Comparison of ENCODE assay signal across 8 cellular contexts in the genomic region with DNA sequence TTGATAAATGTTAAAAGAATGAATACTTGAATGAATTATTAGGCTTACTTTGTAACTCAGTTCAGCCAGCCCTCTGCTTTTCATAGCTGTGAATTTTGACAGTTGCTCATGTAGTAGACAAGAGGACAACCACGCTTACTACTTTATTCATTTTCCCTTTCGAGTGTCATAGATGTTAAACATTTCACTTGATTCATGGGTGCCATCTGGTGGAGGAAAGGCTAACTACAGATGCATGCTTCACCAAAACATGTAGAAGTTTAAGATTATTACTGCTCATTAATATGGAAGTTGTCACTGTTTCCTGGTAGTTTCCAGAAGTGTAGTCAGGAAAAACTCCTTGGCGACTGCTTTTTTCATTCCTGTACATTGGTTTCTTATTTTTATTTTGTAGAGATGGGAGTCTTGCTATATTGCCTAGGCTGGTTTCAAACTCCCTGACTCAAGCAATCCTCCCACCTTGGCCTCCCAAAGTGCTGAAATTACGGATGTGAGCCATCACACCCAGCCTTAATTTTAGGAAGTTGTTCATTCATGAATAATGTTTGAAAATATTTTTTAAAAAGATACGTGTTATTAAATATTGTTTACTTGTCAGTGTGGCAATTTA.
A peak's percentile ranks its signal among the peaks of the same experiment; 100 is the strongest.
DNase-seq lines count a peak whose midpoint lies in the region; ATAC-seq and TF ChIP-seq lines count a peak whose summit lies in the region.

No MANE protein-coding gene starts in this region.

- ATAC-seq in GM19035 (IDR thresholded peaks at IDR 0.05; ENCODE audit: unreplicated experiment) (peak; percentile 96), HG03196 (IDR thresholded peaks at IDR 0.05; ENCODE audit: unreplicated experiment) (peak; percentile 85)

- peak; percentile 86 for DNase-seq in choroid plexus epithelial cell (ENCODE audit: low read depth)
- DNase-seq in lung microvascular endothelial cell (ENCODE audit: low read depth in 2 of 2), result peak; percentile 77 to 79
- DNase-seq in stimulated activated CD8-positive, alpha-beta memory T cell treated with anti-CD3 and anti-CD28 coated beads, Interleukin-2, amount 100 ng/mL, for 48 hours (ENCODE audit: low read depth in 2 of 2), result peak; percentile 22 to 30
- no peak for DNase-seq in DMS53 treated with DMSO at 0.1 percent for 48 hours (lab: John Stamatoyannopoulos, UW; ENCODE audit: unreplicated experiment)

- H3K4me3 ChIP-seq in WI38 (ENCODE audit: low read depth, low read length), result no peak overlapping the region
- no peak overlapping the region for H3K4me3 ChIP-seq in choroid plexus epithelial cell (ENCODE audit: low read depth, low read length)

- no peak overlapping the region for H3K27ac ChIP-seq in 22Rv1

- peak; percentile 82 for TF ChIP-seq CTCF in 22Rv1 (IDR thresholded peaks at IDR 0.05)
- TF ChIP-seq CTCF in WI38 (IDR thresholded peaks at IDR 0.05; ENCODE audit: low read depth, low read length), result peak; percentile 61
- TF ChIP-seq CTCF in choroid plexus epithelial cell (conservative IDR thresholded peaks at IDR 0.05; ENCODE audit: low read depth, low read length), result peak; percentile 75
